ENCODE assay signal across 26 cellular contexts in the genomic region with DNA sequence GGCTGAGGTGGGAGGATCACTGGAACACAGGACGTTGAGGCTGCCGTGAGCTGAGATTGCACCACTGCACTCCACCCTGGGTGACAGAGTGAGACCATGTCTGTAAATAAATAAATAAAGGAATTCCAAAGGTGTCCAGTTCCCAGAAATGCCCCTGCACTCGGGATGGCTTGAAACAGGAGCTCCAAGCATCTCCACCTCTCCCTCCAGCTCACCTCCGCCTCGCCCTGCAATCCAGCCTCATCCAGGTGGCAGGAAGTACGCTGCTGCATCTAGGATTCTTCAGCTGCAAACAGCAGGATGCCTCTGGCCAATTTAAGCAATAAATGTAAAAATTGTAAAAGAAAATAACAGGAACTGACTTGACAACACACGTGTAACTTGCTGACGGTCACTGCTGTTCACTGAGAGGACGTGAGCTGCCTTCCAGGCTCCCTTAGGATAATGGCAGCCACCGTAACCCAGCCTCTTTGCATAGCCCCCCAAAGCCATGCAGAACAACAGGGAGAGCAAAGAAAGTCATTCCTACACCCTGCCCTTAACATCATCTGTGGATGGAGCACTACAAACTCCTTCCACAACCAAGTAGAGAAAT. TPM values are rescaled to one million over a fixed set of nuclear protein-coding genes. Genes with fewer than 3 reads are reported as not detected.
DNase-seq lines count a peak whose midpoint lies in the region; ATAC-seq, FAIRE-seq and TF ChIP-seq lines count a peak whose summit lies in the region.
"Had no signal": no experiment of that assay in that cellular context is flagged by ENCODE, and none has a peak within 500 bp of the region (broad histone marks: within the 10 kb centered on the region; RNA-seq: fewer than 3 reads in every experiment).

No MANE protein-coding gene starts in this region.

- H3K4me3 ChIP-seq in SK-N-SH (ENCODE audit: low read depth in 2 of 2, low read length in 1 of 2) (no peak overlapping the region), coronary artery (no peak overlapping the region)
- H3K4me3 ChIP-seq: GM12878, GM23248 had no signal

- no peak overlapping the region for H3K9ac ChIP-seq in SK-N-SH
- H3K9ac ChIP-seq: GM23248 had no signal

- TF ChIP-seq EP300 in SK-N-SH (IDR thresholded peaks at IDR 0.05; ENCODE audit: borderline replicate concordance in 1 of 2, low read depth in 1 of 2, low read length in 1 of 2) = no peak

- POLR2A ChIA-PET in SK-N-SH (lab: Yijun Ruan, JAX) = no interaction called here

- H3K27me3 ChIP-seq in SK-N-SH (ENCODE audit: insufficient read depth) = peaks cover 7% of the 10 kb centered on the region
- H3K27me3 ChIP-seq: BE2C had no signal

- WGBS in SK-N-SH (ENCODE audit: low lambda C conversion rate) = 67% methylated on average over 10 of the region's 10 CpGs

- FAIRE-seq in D721Med (lab: Jason Lieb, UNC) = no peak
- FAIRE-seq: GM12878 had no signal

- no peak for ATAC-seq in SK-N-SH treated with all-trans-retinoic acid at 6 μM for 48 hours
- no peak for ATAC-seq in sciatic nerve
- ATAC-seq: GM12878, HCT116 had no signal

- H3K4me1 ChIP-seq in SK-N-SH (ENCODE audit: control insufficient read depth in 1 of 2, insufficient read depth in 2 of 2, low read depth in 1 of 2, low read length in 1 of 2) = peaks cover 0 to 2% of the 10 kb centered on the region in 2 experiments; a peak in 1 of 4 replicates
- H3K4me1 ChIP-seq: BE2C had no signal

- H3K27ac ChIP-seq in SK-N-SH (ENCODE audit: low read depth in 2 of 2, low read length in 1 of 2) (no peak overlapping the region), coronary artery (no peak overlapping the region)
- H3K27ac ChIP-seq: GM23248, HL-60 had no signal

- no peaks in the 10 kb centered on the region for H4K20me1 ChIP-seq in SK-N-SH (ENCODE audit: insufficient read depth)

- intact Hi-C loops in sciatic nerve (cut with DNase I) = no loop called here

- H3K9me3 ChIP-seq in SK-N-SH = 0 out of 2 replicates have a peak, but pooled peaks cover 3% of the 10 kb centered on the region
- H3K9me3 ChIP-seq: BE2C had no signal

- CTCF ChIA-PET in SK-N-SH (lab: Yijun Ruan, JAX) = interaction anchor here (0.6 to 11.2 kb wide), 4 partner anchors 67 to 391 kb away, joined by 3 to 204 read pairs (median 64); no protein-coding TSS in a partner anchor

- H3K79me2 ChIP-seq in SK-N-SH (ENCODE audit: insufficient read depth) = no peaks in the 10 kb centered on the region

- H3K36me3 ChIP-seq in SK-N-SH (replicated peaks in 1 of 2; ENCODE audit: control insufficient read depth in 1 of 2, insufficient read depth in 2 of 2, low read length in 1 of 2) = no peaks in the 10 kb centered on the region
- H3K36me3 ChIP-seq: BE2C had no signal

- no peaks in the 10 kb centered on the region for H3K9me2 ChIP-seq in SK-N-SH

- no peaks in the 10 kb centered on the region for H3F3A ChIP-seq in SK-N-SH (replicated peaks; ENCODE audit: insufficient read depth)

- no peak overlapping the region for H3K4me2 ChIP-seq in SK-N-SH

- TF ChIP-seq RAD21 in SK-N-SH (IDR thresholded peaks at IDR 0.05; ENCODE audit: low read length) = no peak

- H2AFZ ChIP-seq in SK-N-SH (ENCODE audit: low read depth) = no peak overlapping the region
- H2AFZ ChIP-seq: GM23248 had no signal

- DNase-seq in SK-N-SH = peak; percentile 4
- DNase-seq in D721Med (ENCODE audit: insufficient read length, low spot score) = peak; percentile 9
- DNase-seq in coronary artery (ENCODE audit: low spot score) = peak; percentile 22
- peak; percentile 23 for DNase-seq in sciatic nerve (ENCODE audit: low spot score)
- no peak for DNase-seq in NCI-H187 treated with DMSO at 0.1 percent for 48 hours (lab: John Stamatoyannopoulos, UW)
- no peak for DNase-seq in NCI-H748 treated with DMSO at 0.1 percent for 48 hours (lab: John Stamatoyannopoulos, UW)
- no peak for DNase-seq in pons (ENCODE audit: low spot score)
- DNase-seq: BE2C; CD4-positive, CD25-positive, alpha-beta regulatory T cell; COR-L47; DMS153; GF-D8; GM23248; IMR-90; Karpas-422; NCI-H1436 treated with DMSO at 0.1 percent for 48 hours; NCI-H2081 treated with DMSO at 0.1 percent for 48 hours; NCI-H510A; SIG-M5 had no signal

- TF ChIP-seq CTCF in SK-N-SH (IDR thresholded peaks at IDR 0.05) = no peak
- TF ChIP-seq CTCF in D721Med (IDR thresholded peaks at IDR 0.05; ENCODE audit: insufficient read depth, missing control alignments) = no peak
- no peak for TF ChIP-seq CTCF in coronary artery (IDR thresholded peaks at IDR 0.05)

TF ChIP-seq in SK-N-SH, 30 proteins besides CTCF, POLR2A, EP300 and RAD21 (continues in another document):
- TF ChIP-seq, protein P1, sequence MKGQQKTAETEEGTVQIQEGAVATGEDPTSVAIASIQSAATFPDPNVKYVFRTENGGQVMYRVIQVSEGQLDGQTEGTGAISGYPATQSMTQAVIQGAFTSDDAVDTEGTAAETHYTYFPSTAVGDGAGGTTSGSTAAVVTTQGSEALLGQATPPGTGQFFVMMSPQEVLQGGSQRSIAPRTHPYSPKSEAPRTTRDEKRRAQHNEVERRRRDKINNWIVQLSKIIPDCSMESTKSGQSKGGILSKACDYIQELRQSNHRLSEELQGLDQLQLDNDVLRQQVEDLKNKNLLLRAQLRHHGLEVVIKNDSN (IDR thresholded peaks at IDR 0.05; ENCODE audit: borderline replicate concordance, low read depth) = no peak
- TF ChIP-seq RFX5 (IDR thresholded peaks at IDR 0.05; ENCODE audit: low read length) (no peak), EZH2phosphoT487 (IDR thresholded peaks at IDR 0.05; ENCODE audit: borderline replicate concordance, low read depth) (no peak), YY1 (IDR thresholded peaks at IDR 0.05; ENCODE audit: low read depth) (no peak), GATA2 (CRISPR knock-in tag; IDR thresholded peaks at IDR 0.05) (no peak), RXRA (IDR thresholded peaks at IDR 0.05; ENCODE audit: borderline replicate concordance, low read depth) (no peak)
- TF ChIP-seq, protein P2, sequence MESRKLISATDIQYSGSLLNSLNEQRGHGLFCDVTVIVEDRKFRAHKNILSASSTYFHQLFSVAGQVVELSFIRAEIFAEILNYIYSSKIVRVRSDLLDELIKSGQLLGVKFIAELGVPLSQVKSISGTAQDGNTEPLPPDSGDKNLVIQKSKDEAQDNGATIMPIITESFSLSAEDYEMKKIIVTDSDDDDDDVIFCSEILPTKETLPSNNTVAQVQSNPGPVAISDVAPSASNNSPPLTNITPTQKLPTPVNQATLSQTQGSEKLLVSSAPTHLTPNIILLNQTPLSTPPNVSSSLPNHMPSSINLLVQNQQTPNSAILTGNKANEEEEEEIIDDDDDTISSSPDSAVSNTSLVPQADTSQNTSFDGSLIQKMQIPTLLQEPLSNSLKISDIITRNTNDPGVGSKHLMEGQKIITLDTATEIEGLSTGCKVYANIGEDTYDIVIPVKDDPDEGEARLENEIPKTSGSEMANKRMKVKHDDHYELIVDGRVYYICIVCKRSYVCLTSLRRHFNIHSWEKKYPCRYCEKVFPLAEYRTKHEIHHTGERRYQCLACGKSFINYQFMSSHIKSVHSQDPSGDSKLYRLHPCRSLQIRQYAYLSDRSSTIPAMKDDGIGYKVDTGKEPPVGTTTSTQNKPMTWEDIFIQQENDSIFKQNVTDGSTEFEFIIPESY (IDR thresholded peaks at IDR 0.05; ENCODE audit: borderline replicate concordance, low read depth) = no peak

TF ChIP-seq in SK-N-SH treated with all-trans-retinoic acid at 6 μM for 48 hours, 23 proteins besides CTCF, POLR2A, EP300 and RAD21:
- TF ChIP-seq, protein P3, sequence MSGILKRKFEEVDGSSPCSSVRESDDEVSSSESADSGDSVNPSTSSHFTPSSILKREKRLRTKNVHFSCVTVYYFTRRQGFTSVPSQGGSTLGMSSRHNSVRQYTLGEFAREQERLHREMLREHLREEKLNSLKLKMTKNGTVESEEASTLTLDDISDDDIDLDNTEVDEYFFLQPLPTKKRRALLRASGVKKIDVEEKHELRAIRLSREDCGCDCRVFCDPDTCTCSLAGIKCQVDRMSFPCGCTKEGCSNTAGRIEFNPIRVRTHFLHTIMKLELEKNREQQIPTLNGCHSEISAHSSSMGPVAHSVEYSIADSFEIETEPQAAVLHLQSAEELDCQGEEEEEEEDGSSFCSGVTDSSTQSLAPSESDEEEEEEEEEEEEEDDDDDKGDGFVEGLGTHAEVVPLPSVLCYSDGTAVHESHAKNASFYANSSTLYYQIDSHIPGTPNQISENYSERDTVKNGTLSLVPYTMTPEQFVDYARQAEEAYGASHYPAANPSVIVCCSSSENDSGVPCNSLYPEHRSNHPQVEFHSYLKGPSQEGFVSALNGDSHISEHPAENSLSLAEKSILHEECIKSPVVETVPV (CRISPR knock-in tag; IDR thresholded peaks at IDR 0.05) = no peak
- no peak for TF ChIP-seq CSDC2 (CRISPR knock-in tag; IDR thresholded peaks at IDR 0.05)
- TF ChIP-seq, protein P4, sequence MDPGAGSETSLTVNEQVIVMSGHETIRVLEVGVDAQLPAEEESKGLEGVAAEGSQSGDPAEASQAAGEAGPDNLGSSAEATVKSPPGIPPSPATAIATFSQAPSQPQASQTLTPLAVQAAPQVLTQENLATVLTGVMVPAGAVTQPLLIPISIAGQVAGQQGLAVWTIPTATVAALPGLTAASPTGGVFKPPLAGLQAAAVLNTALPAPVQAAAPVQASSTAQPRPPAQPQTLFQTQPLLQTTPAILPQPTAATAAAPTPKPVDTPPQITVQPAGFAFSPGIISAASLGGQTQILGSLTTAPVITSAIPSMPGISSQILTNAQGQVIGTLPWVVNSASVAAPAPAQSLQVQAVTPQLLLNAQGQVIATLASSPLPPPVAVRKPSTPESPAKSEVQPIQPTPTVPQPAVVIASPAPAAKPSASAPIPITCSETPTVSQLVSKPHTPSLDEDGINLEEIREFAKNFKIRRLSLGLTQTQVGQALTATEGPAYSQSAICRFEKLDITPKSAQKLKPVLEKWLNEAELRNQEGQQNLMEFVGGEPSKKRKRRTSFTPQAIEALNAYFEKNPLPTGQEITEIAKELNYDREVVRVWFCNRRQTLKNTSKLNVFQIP (CRISPR knock-in tag; IDR thresholded peaks at IDR 0.05; ENCODE audit: borderline replicate concordance, low read depth) = no peak
- no peak for TF ChIP-seq TOX (CRISPR knock-in tag; IDR thresholded peaks at IDR 0.05; ENCODE audit: borderline replicate concordance)
- no peak for TF ChIP-seq ZFP3 (CRISPR knock-in tag; IDR thresholded peaks at IDR 0.05)
TF ChIP-seq in SK-N-SH treated with all-trans-retinoic acid at 6 μM for 48 hours: peak in this region for 0.

RNA-seq across cellular contexts. Expression of a gene that starts 11.4 kb away (rescaled TPM):
- polyA plus RNA-seq in SK-N-SH (2012; rRNA removed) = not detected in 2 replicates
- polyA plus RNA-seq in SK-N-SH (2012; cell fraction: cytosol; rRNA removed) = not detected in 2 replicates
- polyA plus RNA-seq in SK-N-SH (2012; cell fraction: nucleus; rRNA removed) = 0.04 and 0.05 TPM in 2 replicates
- total RNA-seq in sciatic nerve = not detected
- total RNA-seq: CD4-positive, CD25-positive, alpha-beta regulatory T cell; HT1080; IMR-90; MCF 10A; RPMI7951 had no signal
- polyA plus RNA-seq: CD4-positive, CD25-positive, alpha-beta regulatory T cell had no signal

Comparison
In these comparisons a context has a peak if more than half of its experiments do, and no peak if none do; other contexts are left out.
1. DNase-seq: peak in SK-N-SH (single experiment), D721Med (single experiment), coronary artery (single experiment) and sciatic nerve (single experiment); none in NCI-H187 treated with DMSO at 0.1 percent for 48 hours (single experiment), NCI-H748 treated with DMSO at 0.1 percent for 48 hours (single experiment) and pons (single experiment).